In genomic region chr4:139876328-139876941, GRCh38 we compare ENCODE assay signal across 14 cellular contexts.
DNase-seq lines count a peak whose midpoint lies in the region; ATAC-seq, FAIRE-seq and TF ChIP-seq lines count a peak whose summit lies in the region.
"Had no signal": no experiment of that assay in that cellular context is flagged by ENCODE, and none has a peak within 500 bp of the region (broad histone marks: within the 10 kb centered on the region; RNA-seq: fewer than 3 reads in every experiment).

No MANE protein-coding gene starts in this region.

- H3K36me3 ChIP-seq in body of pancreas (replicated peaks in 1 of 2; ENCODE audit: insufficient read depth in 1 of 2, low read depth in 2 of 2) = no peaks in the 10 kb centered on the region
- no peaks in the 10 kb centered on the region for H3K36me3 ChIP-seq in kidney epithelial cell (ENCODE audit: control insufficient read depth, insufficient read depth, low read length)
- no peaks in the 10 kb centered on the region for H3K36me3 ChIP-seq in small intestine (ENCODE audit: control insufficient read depth in 2 of 2, insufficient read depth in 2 of 2, low read length in 2 of 2)

- no peak for FAIRE-seq in small intestine (lab: Jason Lieb, UNC)

- intact Hi-C loops in body of pancreas (cut with DNase I) = no loop called here

- peaks cover 0 to 1% of the 10 kb centered on the region in 2 donors for H3K9me3 Mint-ChIP-seq in activated T-cell treated with anti-CD3 and anti-CD28 coated beads, Interleukin-2, amount 50 U/mL, for 72 hours
- H3K9me3 Mint-ChIP-seq: activated naive CD4-positive, alpha-beta T cell treated with anti-CD3 and anti-CD28 coated beads, Interleukin-2, amount 50 U/mL, for 24 hours had no signal

- in situ Hi-C loops in ACHN (cut with HindIII; ENCODE audit: low pct_ligation_motif_present, low pct_unique_long_range_greater_than_20kb, low sequenced_read_pairs) = no loop called here

- ATAC-seq in activated T-cell treated with anti-CD3 and anti-CD28 coated beads, Interleukin-2, amount 50 U/mL, for 72 hours (replicated peaks in 1 of 2) = peak; percentile 48 to 59
- peak; percentile 30 for ATAC-seq in body of pancreas
- no peak for ATAC-seq in GM18868 (IDR thresholded peaks at IDR 0.05; ENCODE audit: unreplicated experiment)

- peaks cover 2 to 4% of the 10 kb centered on the region in 2 donors for H3K36me3 Mint-ChIP-seq in activated T-cell treated with anti-CD3 and anti-CD28 coated beads, Interleukin-2, amount 50 U/mL, for 72 hours (ENCODE audit: insufficient read depth in 2 of 2)

- WGBS in body of pancreas, 2 donors = 32 to 53% methylated on average over 5 of the region's 5 CpGs
- WGBS in small intestine, 3 donors = 12 to 50% (median 23%) methylated on average over 5 of the region's 5 CpGs

- no peak overlapping the region for H3K27ac Mint-ChIP-seq in activated T-cell treated with anti-CD3 and anti-CD28 coated beads, Interleukin-2, amount 50 U/mL, for 72 hours
- H3K27ac Mint-ChIP-seq: activated naive CD4-positive, alpha-beta T cell treated with anti-CD3 and anti-CD28 coated beads, Interleukin-2, amount 50 U/mL, for 24 hours had no signal

- no peak overlapping the region for H3K4me3 ChIP-seq in body of pancreas
- H3K4me3 ChIP-seq in kidney epithelial cell (ENCODE audit: low read depth, low read length) = no peak overlapping the region
- H3K4me3 ChIP-seq in small intestine (ENCODE audit: low read depth in 1 of 2, low read length in 2 of 2) = no peak overlapping the region
- H3K4me3 ChIP-seq: BLaER1 had no signal

- H3K4me1 Mint-ChIP-seq in activated T-cell treated with anti-CD3 and anti-CD28 coated beads, Interleukin-2, amount 50 U/mL, for 72 hours (ENCODE audit: low read depth) = peaks cover 24% of the 10 kb centered on the region

- peaks cover 6% of the 10 kb centered on the region for H3K4me1 ChIP-seq in body of pancreas
- peaks cover 0 to 2% of the 10 kb centered on the region in 2 donors for H3K4me1 ChIP-seq in small intestine (ENCODE audit: control insufficient read depth in 2 of 2, insufficient read depth in 1 of 2, low read depth in 1 of 2, low read length in 1 of 2)
- H3K4me1 ChIP-seq: BLaER1 had no signal

- H3K27ac ChIP-seq in body of pancreas (peak overlapping the region in 2 of 4 donors; percentile 1 to 15), small intestine (ENCODE audit: low read depth in 1 of 2, low read length in 1 of 2) (no peak overlapping the region)
- H3K27ac ChIP-seq: BLaER1, HL-60 had no signal

- TF ChIP-seq CTCF in body of pancreas (IDR thresholded peaks at IDR 0.05) (peak in 3 of 7 experiments; percentile 22 to 45 (median 26)), kidney epithelial cell (IDR thresholded peaks at IDR 0.05; ENCODE audit: insufficient read depth, low read length, poor library complexity, severe bottlenecking) (peak; percentile 3)

- H3K4me3 Mint-ChIP-seq in activated T-cell treated with anti-CD3 and anti-CD28 coated beads, Interleukin-2, amount 50 U/mL, for 72 hours = no peak overlapping the region
- H3K4me3 Mint-ChIP-seq: activated naive CD4-positive, alpha-beta T cell treated with anti-CD3 and anti-CD28 coated beads, Interleukin-2, amount 50 U/mL, for 24 hours had no signal

- H3K27me3 Mint-ChIP-seq in activated T-cell treated with anti-CD3 and anti-CD28 coated beads, Interleukin-2, amount 50 U/mL, for 72 hours (ENCODE audit: low read depth) = no peaks in the 10 kb centered on the region
- H3K27me3 Mint-ChIP-seq: activated naive CD4-positive, alpha-beta T cell treated with anti-CD3 and anti-CD28 coated beads, Interleukin-2, amount 50 U/mL, for 24 hours had no signal

- no peak for DNase-seq in activated T-cell treated with anti-CD3 and anti-CD28 coated beads, Interleukin-2, amount 50 U/mL, for 72 hours
- no peak for DNase-seq in activated T-cell treated with anti-CD3 and anti-CD28 coated beads for 4 hours
- peak in 2 of 4 donors; percentile 23 to 48 for DNase-seq in body of pancreas
- DNase-seq in kidney epithelial cell (ENCODE audit: low read depth) = no peak
- peak; percentile 28 for DNase-seq in small intestine
- DNase-seq in ACHN = no peak
- no peak for DNase-seq in NCI-H1694 (lab: John Stamatoyannopoulos, UW)
- DNase-seq: HCEC 1CT, RPMI8226, T-helper 9 cell had no signal

- H3K9me3 ChIP-seq in body of pancreas = no peaks in the 10 kb centered on the region
- no peaks in the 10 kb centered on the region for H3K9me3 ChIP-seq in small intestine (ENCODE audit: control insufficient read depth, low read depth)

- TF ChIP-seq POLR2A in body of pancreas (IDR thresholded peaks at IDR 0.05) = no peak

- H3K27me3 ChIP-seq in body of pancreas (no peaks in the 10 kb centered on the region), kidney epithelial cell (ENCODE audit: control insufficient read depth, insufficient read depth, low read length) (no peaks in the 10 kb centered on the region), small intestine (ENCODE audit: control insufficient read depth in 2 of 2, insufficient read depth in 2 of 2, low read length in 2 of 2) (peaks cover 0 to 2% of the 10 kb centered on the region in 2 donors)
- H3K27me3 ChIP-seq: BLaER1 had no signal
